19 cellular contexts compared by ENCODE assay signal in genomic region chr14:23931705-23932314, GRCh38. TPM values are rescaled to one million over a fixed set of nuclear protein-coding genes. Genes with fewer than 3 reads are reported as not detected.
DNase-seq lines count a peak whose midpoint lies in the region; ATAC-seq, FAIRE-seq and TF ChIP-seq lines count a peak whose summit lies in the region.
"Had no signal": no experiment of that assay in that cellular context is flagged by ENCODE, and none has a peak within 500 bp of the region (broad histone marks: within the 10 kb centered on the region; RNA-seq: fewer than 3 reads in every experiment).

No MANE protein-coding gene starts in this region.

- CTCF ChIA-PET in HepG2 (lab: Yijun Ruan, JAX; ENCODE audit: low intra/inter-chr PET ratio, low total read pairs) (no interaction called here), K562 (lab: Yijun Ruan, JAX; ENCODE audit: low intra/inter-chr PET ratio) (interaction anchor here (0.6 kb wide), 1 partner anchor 562 kb away, joined by 4 read pairs; no protein-coding TSS in a partner anchor)

- TF ChIP-seq CTCF in HepG2 (CRISPR knock-in tag; IDR thresholded peaks at IDR 0.05) (no peak), right lobe of liver (IDR thresholded peaks at IDR 0.05) (no peak), K562 (IDR thresholded peaks at IDR 0.05 in 2 of 3, conservative IDR thresholded peaks at IDR 0.05 in 1 of 3; ENCODE audit: insufficient read depth in 2 of 3, low read depth in 1 of 3, low read length in 3 of 3) (no peak), nephron (IDR thresholded peaks at IDR 0.05; ENCODE audit: unreplicated experiment in 3 of 3) (no peak)

- intact Hi-C loops in HepG2 (cut with micrococcal nuclease; ENCODE audit: unreplicated experiment) (no loop called here), right lobe of liver (cut with DNase I) (no loop called here), K562 (cut with micrococcal nuclease) (loop anchor here (5.0 kb wide), 1 partner anchor 200 kb away; no protein-coding TSS in a partner anchor)

- H3K9ac ChIP-seq in HepG2 (ENCODE audit: insufficient read depth, low read depth, low read length) = no peak overlapping the region
- H3K9ac ChIP-seq in K562 (ENCODE audit: insufficient read depth in 1 of 2, low read depth in 2 of 2, low read length in 2 of 2) = no peak overlapping the region
- H3K9ac ChIP-seq: BLaER1 treated with 17β-estradiol and CSF1 and Interleukin-3, amounts not matched to agents 10 nM and 100 nM had no signal

- H2AFZ ChIP-seq in HepG2 (ENCODE audit: low read length) (no peak overlapping the region), K562 (ENCODE audit: low read depth, low read length) (no peak overlapping the region)

- H3K4me3 Mint-ChIP-seq in nephron = no peak overlapping the region
- no peak overlapping the region for H3K4me3 Mint-ChIP-seq in naive thymus-derived CD8-positive, alpha-beta T cell
- H3K4me3 Mint-ChIP-seq: B cell; CD8-positive, alpha-beta T cell; HFFc6 had no signal

- H3K27ac ChIP-seq in HepG2 (ENCODE audit: extremely low read length, insufficient read depth, low read length) (no peak overlapping the region), right lobe of liver (no peak overlapping the region), K562 (ENCODE audit: extremely low read depth, low read depth, low read length) (peak overlapping the region; percentile 18)
- H3K27ac ChIP-seq: BLaER1 treated with 17β-estradiol and CSF1 and Interleukin-3, amounts not matched to agents 10 nM and 100 nM had no signal

- H3K79me2 ChIP-seq in HepG2 (ENCODE audit: insufficient read depth, low read length) (no peaks in the 10 kb centered on the region), K562 (ENCODE audit: control insufficient read depth, insufficient read depth, low read length) (no peaks in the 10 kb centered on the region)

- BruUV-seq in HepG2 (replicated peaks; lab: Mats Ljungman, UMichigan) = no TSS peak
- BruUV-seq in K562 (replicated peaks; lab: Mats Ljungman, UMichigan) = no TSS peak

- no peak for ATAC-seq in HepG2
- ATAC-seq in right lobe of liver = no peak
- peak; percentile 32 for ATAC-seq in K562
- no peak for ATAC-seq in naive thymus-derived CD8-positive, alpha-beta T cell
- ATAC-seq: CD8-positive, alpha-beta T cell; HCT116 had no signal

- H3K27me3 Mint-ChIP-seq in nephron (ENCODE audit: low read depth) = no peaks in the 10 kb centered on the region
- peaks cover 0 to 8% (median 4%) of the 10 kb centered on the region in 5 donors for H3K27me3 Mint-ChIP-seq in naive thymus-derived CD8-positive, alpha-beta T cell

- H3K9me3 Mint-ChIP-seq in nephron = no peaks in the 10 kb centered on the region
- H3K9me3 Mint-ChIP-seq in naive thymus-derived CD8-positive, alpha-beta T cell = no peaks in the 10 kb centered on the region
- H3K9me3 Mint-ChIP-seq: CD8-positive, alpha-beta T cell; HFFc6 had no signal

- H3K4me3 ChIP-seq in HepG2 (replicated peaks in 1 of 3; ENCODE audit: insufficient read depth in 1 of 3, low read depth in 2 of 3, low read length in 3 of 3) (no peak overlapping the region), right lobe of liver (no peak overlapping the region), K562 (no peak overlapping the region)
- H3K4me3 ChIP-seq: BLaER1 treated with 17β-estradiol and CSF1 and Interleukin-3, amounts not matched to agents 10 nM and 100 nM had no signal

- TF ChIP-seq EP300 in HepG2 (IDR thresholded peaks at IDR 0.05; ENCODE audit: low read depth in 2 of 2, low read length in 2 of 2) = no peak
- TF ChIP-seq EP300 in HepG2 (CRISPR knock-in tag; IDR thresholded peaks at IDR 0.05; ENCODE audit: borderline replicate concordance) = no peak
- no peak; the same call in 1 of the 2 replicates for TF ChIP-seq EP300 in K562 (IDR thresholded peaks at IDR 0.05; ENCODE audit: low read length)

- TF ChIP-seq RAD21 in HepG2 (CRISPR knock-in tag; IDR thresholded peaks at IDR 0.05) = no peak
- TF ChIP-seq RAD21 in K562 (CRISPR knock-in tag; conservative IDR thresholded peaks at IDR 0.05 in 1 of 2, IDR thresholded peaks at IDR 0.05 in 1 of 2) = peak in 1 of 2 experiments; percentile 14; a peak in 1 of 4 replicates

- DNase-seq in HepG2 (ENCODE audit: low spot score) (no peak), right lobe of liver (no peak), K562 (ENCODE audit: extremely low read depth in 1 of 4, low spot score in 3 of 4) (peak in 1 of 4 experiments; percentile 41), A172 (ENCODE audit: low spot score) (no peak)
- DNase-seq in activated effector memory CD4-positive, alpha-beta T cell treated with Interleukin-2 at 50 U/mL for 16 hours = no peak
- DNase-seq in naive thymus-derived CD8-positive, alpha-beta T cell = no peak
- DNase-seq: 8988T; Calu3; CD8-positive, alpha-beta T cell; DMS79 treated with DMSO at 0.1 percent for 48 hours; GF-D8; GOT3; H7; HFFc6 had no signal

- WGBS in HepG2 (ENCODE audit: low lambda C conversion rate) = 62% methylated on average over 6 of the region's 6 CpGs
- 30% methylated on average over 6 of the region's 6 CpGs for WGBS in right lobe of liver (ENCODE audit: insufficient coverage, low coverage, low lambda C conversion rate, missing lambda C conversion rate)
- WGBS in K562 (ENCODE audit: insufficient coverage, low coverage, missing lambda C conversion rate) = 18% methylated on average over 6 of the region's 6 CpGs

- H3K9me3 ChIP-seq in HepG2 (ENCODE audit: low read length) = no peaks in the 10 kb centered on the region
- no peaks in the 10 kb centered on the region for H3K9me3 ChIP-seq in right lobe of liver
- H3K9me3 ChIP-seq in K562 (replicated peaks; ENCODE audit: control insufficient read depth, insufficient read depth, low read depth, low read length) = no peaks in the 10 kb centered on the region
- H3K9me3 ChIP-seq: BLaER1 treated with 17β-estradiol and CSF1 and Interleukin-3, amounts not matched to agents 10 nM and 100 nM had no signal

- no peak overlapping the region for H3K4me2 ChIP-seq in HepG2 (ENCODE audit: low read depth, low read length)
- H3K4me2 ChIP-seq in K562 (ENCODE audit: insufficient read depth, low read length) = peak overlapping the region; percentile 29; the same call in 1 of the 2 replicates
- H3K4me2 ChIP-seq: BLaER1 treated with 17β-estradiol and CSF1 and Interleukin-3, amounts not matched to agents 10 nM and 100 nM had no signal

- in situ Hi-C loops in HepG2 (cut with HindIII; ENCODE audit: extremely low pct_ligation_motif_present, low pct_unique_long_range_greater_than_20kb) = no loop called here
- in situ Hi-C loops in K562 (cut with MboI) = no loop called here

- TF ChIP-seq POLR2A in HepG2 (IDR thresholded peaks at IDR 0.05; ENCODE audit: insufficient read depth in 1 of 2, low read depth in 2 of 2, low read length in 2 of 2) = no peak
- TF ChIP-seq POLR2A in right lobe of liver (IDR thresholded peaks at IDR 0.05) = no peak
- TF ChIP-seq POLR2A in K562 (conservative IDR thresholded peaks at IDR 0.05) = no peak

- H3K9me1 ChIP-seq in K562 (ENCODE audit: control insufficient read depth, insufficient read depth, low read length) = no peaks in the 10 kb centered on the region

- H3K36me3 Mint-ChIP-seq in nephron (ENCODE audit: low read depth) = no peaks in the 10 kb centered on the region
- H3K36me3 Mint-ChIP-seq in naive thymus-derived CD8-positive, alpha-beta T cell = no peaks in the 10 kb centered on the region
- H3K36me3 Mint-ChIP-seq: CD8-positive, alpha-beta T cell had no signal

- H3K36me3 ChIP-seq in HepG2 (replicated peaks in 1 of 2; ENCODE audit: control insufficient read depth in 1 of 2, insufficient read depth in 2 of 2, low read length in 2 of 2) (no peaks in the 10 kb centered on the region), right lobe of liver (no peaks in the 10 kb centered on the region), K562 (ENCODE audit: control insufficient read depth, insufficient read depth, low read length) (no peaks in the 10 kb centered on the region)
- H3K36me3 ChIP-seq: BLaER1 treated with 17β-estradiol and CSF1 and Interleukin-3, amounts not matched to agents 10 nM and 100 nM had no signal

- POLR2A ChIA-PET in HepG2 (lab: Yijun Ruan, JAX) = no interaction called here
- POLR2A ChIA-PET in K562 (lab: Yijun Ruan, JAX) = no interaction called here
- POLR2A ChIA-PET in naive thymus-derived CD8-positive, alpha-beta T cell (lab: Charles Lee) = no interaction called here

- H4K20me1 ChIP-seq in HepG2 (ENCODE audit: insufficient read depth, low read length) (no peaks in the 10 kb centered on the region), K562 (replicated peaks; ENCODE audit: control insufficient read depth, insufficient read depth, low read length) (no peaks in the 10 kb centered on the region)
- H4K20me1 ChIP-seq: BLaER1 treated with 17β-estradiol and CSF1 and Interleukin-3, amounts not matched to agents 10 nM and 100 nM had no signal

- H3K27me3 ChIP-seq in HepG2 (ENCODE audit: control insufficient read depth in 1 of 2, insufficient read depth in 2 of 2, low read length in 2 of 2) (no peaks in the 10 kb centered on the region), right lobe of liver (no peaks in the 10 kb centered on the region), K562 (ENCODE audit: control insufficient read depth in 2 of 2, insufficient read depth in 2 of 2, low read length in 2 of 2) (no peaks in the 10 kb centered on the region)
- H3K27me3 ChIP-seq: BLaER1 treated with 17β-estradiol and CSF1 and Interleukin-3, amounts not matched to agents 10 nM and 100 nM had no signal

- peak overlapping the region in 2 of 3 experiments; percentile 98 for H3K27ac Mint-ChIP-seq in nephron
- H3K27ac Mint-ChIP-seq in naive thymus-derived CD8-positive, alpha-beta T cell = peak overlapping the region in 1 of 10 donors; percentile 11
- H3K27ac Mint-ChIP-seq: B cell; CD8-positive, alpha-beta T cell; HFFc6 had no signal

- H3K4me1 ChIP-seq in HepG2 (ENCODE audit: insufficient read depth, low read length) = peaks cover 24% of the 10 kb centered on the region
- H3K4me1 ChIP-seq in right lobe of liver = peaks cover 0 to 45% (median 15%) of the 10 kb centered on the region in 4 donors
- H3K4me1 ChIP-seq in K562 (replicated peaks in 1 of 2; ENCODE audit: control insufficient read depth in 2 of 2, insufficient read depth in 2 of 2, low read length in 2 of 2) = peaks cover 4 to 35% of the 10 kb centered on the region in 2 experiments; a peak in 4 of 5 replicates
- H3K4me1 ChIP-seq: BLaER1 treated with 17β-estradiol and CSF1 and Interleukin-3, amounts not matched to agents 10 nM and 100 nM had no signal

- peaks cover 64% of the 10 kb centered on the region for H3K4me1 Mint-ChIP-seq in nephron
- H3K4me1 Mint-ChIP-seq in naive thymus-derived CD8-positive, alpha-beta T cell = peaks cover 0 to 6% (median under 1%) of the 10 kb centered on the region in 4 donors
- H3K4me1 Mint-ChIP-seq: B cell had no signal

- FAIRE-seq in HepG2 (lab: Jason Lieb, UNC) (no peak), K562 (lab: Jason Lieb, UNC) (peak; percentile 49)
- FAIRE-seq: HTR-8/SVneo had no signal

RNA-seq across cellular contexts. Expression of gene DHRS4, which starts 21.8 kb away (rescaled TPM):
- total RNA-seq in HepG2 (2016; rRNA removed; fragmentation: Illumina TruSeq; extraction: Trizol) (45.1 and 49.4 TPM in 2 replicates), right lobe of liver (10 to 100 TPM; 30.5 to 82.5 (median 45.1) TPM), K562 (2014; rRNA removed) (32.0 and 35.9 TPM in 2 replicates), K562 (2014; rRNA removed; fragmentation: Illumina TruSeq; extraction: Trizol) (7.1 and 7.7 TPM in 2 replicates), K562 (2015; rRNA removed; fragmentation: Illumina TruSeq; extraction: Trizol) (12.7 and 16.1 TPM in 2 replicates), K562 (2021) (11.4 and 12.5 TPM in 2 replicates)
- total RNA-seq in HepG2 (2016; cell fraction: cytosol; rRNA removed; fragmentation: Illumina TruSeq; extraction: Trizol; ENCODE audit: low read depth) = 15.8 and 17.4 TPM in 2 replicates
- total RNA-seq in HepG2 (2016; cell fraction: insoluble cytoplasmic fraction; rRNA removed; fragmentation: Illumina TruSeq; extraction: Trizol) = 42.9 and 43.7 TPM in 2 replicates
- 15.2 and 18.0 TPM in 2 replicates for total RNA-seq in HepG2 (2016; cell fraction: membrane; rRNA removed; fragmentation: Illumina TruSeq; extraction: Trizol)
- 19.7 and 22.2 TPM in 2 replicates for total RNA-seq in HepG2 (2016; cell fraction: nucleus; rRNA removed; fragmentation: Illumina TruSeq; extraction: Trizol)
- polyA plus RNA-seq in HepG2 (2011; rRNA removed) (23.9 and 25.0 TPM in 2 replicates), K562 (2011; rRNA removed) (5.3 and 7.7 TPM in 2 replicates), K562 (2014; fragmentation: Illumina TruSeq; extraction: Trizol) (8.9 and 10.1 TPM in 2 replicates), K562 (2014; fragmentation: Nextera tagmentation; extraction: Ambion mirVana) (1 to 10 TPM in 1 of 2 experiments, under 1 TPM in 1; 0.51 to 1.6 TPM), K562 (2014; rRNA removed) (13.3 and 24.3 TPM in 2 replicates)
- polyA plus RNA-seq in HepG2 (2011; cell fraction: cytosol; rRNA removed) = 35.5 and 38.0 TPM in 2 replicates
- polyA plus RNA-seq in HepG2 (2011; cell fraction: nucleus; rRNA removed) = 29.3 and 34.3 TPM in 2 replicates
- polyA plus RNA-seq in HepG2 (2012) = 33.9 and 38.4 TPM in 2 replicates
- 13.9 and 14.7 TPM in 2 replicates for polyA plus RNA-seq in HepG2 (2016; cell fraction: cytosol; fragmentation: Illumina TruSeq; extraction: Trizol; ENCODE audit: low read depth)
- 59.7 and 60.2 TPM in 2 replicates for polyA plus RNA-seq in HepG2 (2016; cell fraction: insoluble cytoplasmic fraction; fragmentation: Illumina TruSeq; extraction: Trizol; ENCODE audit: low read depth)
- 15.8 and 16.6 TPM in 2 replicates for polyA plus RNA-seq in HepG2 (2016; cell fraction: membrane; fragmentation: Illumina TruSeq; extraction: Trizol; ENCODE audit: low read depth)
- 35.6 and 46.5 TPM in 2 replicates for polyA plus RNA-seq in HepG2 (2016; cell fraction: nucleus; fragmentation: Illumina TruSeq; extraction: Trizol; ENCODE audit: insufficient read depth, low read depth)
- polyA minus RNA-seq in HepG2 (2011; rRNA and poly(A)+ RNA removed; ENCODE audit: low replicate concordance) = 19.9 and 41.3 TPM in 2 replicates
- polyA minus RNA-seq in HepG2 (2011; cell fraction: cytosol; rRNA and poly(A)+ RNA removed) = 10.0 and 12.1 TPM in 2 replicates
- 9.8 and 13.7 TPM in 2 replicates for polyA minus RNA-seq in HepG2 (2011; cell fraction: nucleus; rRNA and poly(A)+ RNA removed)
- 1.7 and 3.9 TPM in 2 replicates for total RNA-seq in K562 (2011; cell fraction: chromatin; rRNA removed; ENCODE audit: low replicate concordance)
- total RNA-seq in K562 (2011; cell fraction: nucleolus; rRNA removed) = 2.2 and 2.9 TPM in 2 replicates
- total RNA-seq in K562 (2011; cell fraction: nucleoplasm; rRNA removed) = 4.3 and 6.0 TPM in 2 replicates
- 10.5 and 14.1 TPM in 2 replicates for polyA plus RNA-seq in K562 (2011; cell fraction: cytosol; rRNA removed)
- polyA plus RNA-seq in K562 (2011; cell fraction: nucleus; rRNA removed) = 6.2 and 6.5 TPM in 2 replicates
- polyA plus RNA-seq in K562 (2012) = 36.6 and 39.0 TPM in 2 replicates
- polyA minus RNA-seq in K562 (2011; rRNA and poly(A)+ RNA removed) = 3.5 and 5.6 TPM in 2 replicates
- 3.0 and 5.4 TPM in 2 replicates for polyA minus RNA-seq in K562 (2011; cell fraction: cytosol; rRNA and poly(A)+ RNA removed)
- 2.4 and 3.3 TPM in 2 replicates for polyA minus RNA-seq in K562 (2011; cell fraction: nucleus; rRNA and poly(A)+ RNA removed)
- 29.5 and 32.3 TPM in 2 replicates for total RNA-seq in A172 (2014; rRNA removed; shearing (Covaris generic))
- 10 to 100 TPM; 15.2 to 16.9 TPM for total RNA-seq in naive thymus-derived CD8-positive, alpha-beta T cell
- 10 to 100 TPM; 28.8 to 37.6 (median 34.9) TPM for polyA plus RNA-seq in naive thymus-derived CD8-positive, alpha-beta T cell

RNA-seq across cellular contexts. Expression of gene DHRS4L2, which starts 56.9 kb away (rescaled TPM):
- total RNA-seq in HepG2 (2016; rRNA removed; fragmentation: Illumina TruSeq; extraction: Trizol) = 38.2 and 40.0 TPM in 2 replicates
- 10.7 and 12.6 TPM in 2 replicates for total RNA-seq in HepG2 (2016; cell fraction: cytosol; rRNA removed; fragmentation: Illumina TruSeq; extraction: Trizol; ENCODE audit: low read depth)
- 37.5 and 39.4 TPM in 2 replicates for total RNA-seq in HepG2 (2016; cell fraction: insoluble cytoplasmic fraction; rRNA removed; fragmentation: Illumina TruSeq; extraction: Trizol)
- 19.6 and 20.4 TPM in 2 replicates for total RNA-seq in HepG2 (2016; cell fraction: membrane; rRNA removed; fragmentation: Illumina TruSeq; extraction: Trizol)
- total RNA-seq in HepG2 (2016; cell fraction: nucleus; rRNA removed; fragmentation: Illumina TruSeq; extraction: Trizol) = 18.4 and 18.8 TPM in 2 replicates
- polyA plus RNA-seq in HepG2 (2011; rRNA removed) = 24.7 and 24.8 TPM in 2 replicates
- polyA plus RNA-seq in HepG2 (2011; cell fraction: cytosol; rRNA removed) = 15.5 and 22.3 TPM in 2 replicates
- 19.3 and 24.1 TPM in 2 replicates for polyA plus RNA-seq in HepG2 (2011; cell fraction: nucleus; rRNA removed)
- polyA plus RNA-seq in HepG2 (2012) = 25.5 and 32.5 TPM in 2 replicates
- 12.3 and 12.4 TPM in 2 replicates for polyA plus RNA-seq in HepG2 (2016; cell fraction: cytosol; fragmentation: Illumina TruSeq; extraction: Trizol; ENCODE audit: low read depth)
- polyA plus RNA-seq in HepG2 (2016; cell fraction: insoluble cytoplasmic fraction; fragmentation: Illumina TruSeq; extraction: Trizol; ENCODE audit: low read depth) = 50.1 and 54.3 TPM in 2 replicates
- 19.3 and 20.8 TPM in 2 replicates for polyA plus RNA-seq in HepG2 (2016; cell fraction: membrane; fragmentation: Illumina TruSeq; extraction: Trizol; ENCODE audit: low read depth)
- 39.6 and 44.6 TPM in 2 replicates for polyA plus RNA-seq in HepG2 (2016; cell fraction: nucleus; fragmentation: Illumina TruSeq; extraction: Trizol; ENCODE audit: insufficient read depth, low read depth)
- 7.3 and 27.3 TPM in 2 replicates for polyA minus RNA-seq in HepG2 (2011; rRNA and poly(A)+ RNA removed; ENCODE audit: low replicate concordance)
- 10.4 and 11.1 TPM in 2 replicates for polyA minus RNA-seq in HepG2 (2011; cell fraction: cytosol; rRNA and poly(A)+ RNA removed)
- 10.9 and 11.7 TPM in 2 replicates for polyA minus RNA-seq in HepG2 (2011; cell fraction: nucleus; rRNA and poly(A)+ RNA removed)
- total RNA-seq in right lobe of liver = 10 to 100 TPM; 17.7 to 53.6 (median 32.3) TPM
- total RNA-seq in K562 (2011; cell fraction: chromatin; rRNA removed; ENCODE audit: low replicate concordance) = 1.1 and 1.4 TPM in 2 replicates
- total RNA-seq in K562 (2011; cell fraction: nucleolus; rRNA removed) = 1.1 and 2.0 TPM in 2 replicates
- total RNA-seq in K562 (2011; cell fraction: nucleoplasm; rRNA removed) = 2.5 and 2.9 TPM in 2 replicates
- 6.3 and 9.8 TPM in 2 replicates for total RNA-seq in K562 (2014; rRNA removed)
- 5.9 and 9.0 TPM in 2 replicates for total RNA-seq in K562 (2014; rRNA removed; fragmentation: Illumina TruSeq; extraction: Trizol)
- 13.7 and 15.2 TPM in 2 replicates for total RNA-seq in K562 (2015; rRNA removed; fragmentation: Illumina TruSeq; extraction: Trizol)
- 7.0 and 8.1 TPM in 2 replicates for total RNA-seq in K562 (2021)
- 4.8 and 8.1 TPM in 2 replicates for polyA plus RNA-seq in K562 (2011; rRNA removed)
- 5.6 TPM in 2 replicates for polyA plus RNA-seq in K562 (2011; cell fraction: cytosol; rRNA removed)
- 4.1 and 5.0 TPM in 2 replicates for polyA plus RNA-seq in K562 (2011; cell fraction: nucleus; rRNA removed)
- polyA plus RNA-seq in K562 (2012) = 13.7 and 30.3 TPM in 2 replicates
- 10.5 and 12.0 TPM in 2 replicates for polyA plus RNA-seq in K562 (2014; fragmentation: Illumina TruSeq; extraction: Trizol)
- polyA plus RNA-seq in K562 (2014; fragmentation: Nextera tagmentation; extraction: Ambion mirVana) = 1 to 10 TPM; 2.3 TPM
- polyA plus RNA-seq in K562 (2014; rRNA removed) = 7.6 and 8.9 TPM in 2 replicates
- 1.8 and 3.0 TPM in 2 replicates for polyA minus RNA-seq in K562 (2011; rRNA and poly(A)+ RNA removed)
- polyA minus RNA-seq in K562 (2011; cell fraction: cytosol; rRNA and poly(A)+ RNA removed) = 2.9 and 3.6 TPM in 2 replicates
- 0.81 and 1.4 TPM in 2 replicates for polyA minus RNA-seq in K562 (2011; cell fraction: nucleus; rRNA and poly(A)+ RNA removed)
- 6.9 TPM in 2 replicates for total RNA-seq in A172 (2014; rRNA removed; shearing (Covaris generic))
- total RNA-seq in naive thymus-derived CD8-positive, alpha-beta T cell = 10 to 100 TPM; 15.1 to 17.3 TPM
- polyA plus RNA-seq in naive thymus-derived CD8-positive, alpha-beta T cell = 10 to 100 TPM; 10.9 to 24.0 (median 21.2) TPM

Comparison
In these comparisons a context has a peak if more than half of its experiments do, and no peak if none do; other contexts are left out.
1. Of the 241 proteins assayed by ChIP-seq in both HepG2 and K562: peak only in HepG2: none; only in K562: ADNP, SMARCE1 and ZFX; in both: none; in neither: 235; mixed calls (peak in some experiments, not most) for 3.